In genomic region chr6:158566207-158566818, GRCh38 we compare ENCODE assay signal across 20 cellular contexts. TPM values are rescaled to one million over a fixed set of nuclear protein-coding genes. Genes with fewer than 3 reads are reported as not detected.
A peak's percentile ranks its signal among the peaks of the same experiment; 100 is the strongest.
DNase-seq lines count a peak whose midpoint lies in the region; ATAC-seq and FAIRE-seq lines count a peak whose summit lies in the region.
"Had no signal": no experiment of that assay in that cellular context is flagged by ENCODE, and none has a peak within 500 bp of the region (broad histone marks: within the 10 kb centered on the region; RNA-seq: fewer than 3 reads in every experiment).

No MANE protein-coding gene starts in this region.

- peaks cover 0 to 2% of the 10 kb centered on the region in 2 experiments for H3K36me3 ChIP-seq in trophoblast cell (ENCODE audit: control insufficient read depth in 1 of 2, insufficient read depth in 2 of 2, low read length in 2 of 2)
- H3K36me3 ChIP-seq: brain microvascular endothelial cell, left ventricle myocardium inferior had no signal

- peaks cover 56% of the 10 kb centered on the region for H3K36me3 Mint-ChIP-seq in activated T-cell treated with anti-CD3 and anti-CD28 coated beads, Interleukin-2, amount 50 U/mL, for 24 hours (ENCODE audit: low read depth)
- peaks cover 5% of the 10 kb centered on the region for H3K36me3 Mint-ChIP-seq in T-helper 17 cell (ENCODE audit: low read depth)
- H3K36me3 Mint-ChIP-seq in effector memory CD8-positive, alpha-beta T cell (ENCODE audit: insufficient read depth), result peaks cover 40% of the 10 kb centered on the region

- H3K23ac ChIP-seq in trophoblast cell (ENCODE audit: low read length), result no peak overlapping the region

- H2BK12ac ChIP-seq in trophoblast cell (ENCODE audit: low read length), result no peak overlapping the region

- peaks cover 1% of the 10 kb centered on the region for H3K79me2 ChIP-seq in trophoblast cell (ENCODE audit: control insufficient read depth, insufficient read depth, low read length, poor library complexity)

- H3K27me3 Mint-ChIP-seq in activated T-cell treated with anti-CD3 and anti-CD28 coated beads, Interleukin-2, amount 50 U/mL, for 24 hours, result no peaks in the 10 kb centered on the region
- H3K27me3 Mint-ChIP-seq in T-helper 17 cell, result no peaks in the 10 kb centered on the region
- H3K27me3 Mint-ChIP-seq in effector memory CD8-positive, alpha-beta T cell, result no peaks in the 10 kb centered on the region

- peak overlapping the region; percentile 1 for H3K4ac ChIP-seq in trophoblast cell (ENCODE audit: low read depth, low read length)

- H2AFZ ChIP-seq in trophoblast cell (ENCODE audit: insufficient read depth, low read length, poor library complexity), result no peak overlapping the region
- H2AFZ ChIP-seq: GM23248 had no signal

- H3K27ac Mint-ChIP-seq in activated T-cell treated with anti-CD3 and anti-CD28 coated beads, Interleukin-2, amount 50 U/mL, for 24 hours, result peak overlapping the region; percentile 89
- H3K27ac Mint-ChIP-seq in T-helper 17 cell, result peak overlapping the region; percentile 96
- peak overlapping the region; percentile 88 to 92 for H3K27ac Mint-ChIP-seq in effector memory CD8-positive, alpha-beta T cell

- no peak overlapping the region for H2AK5ac ChIP-seq in trophoblast cell (ENCODE audit: low read length)

- H3K27ac ChIP-seq in trophoblast cell (ENCODE audit: low read depth, low read length) (no peak overlapping the region), caudate nucleus (ENCODE audit: low read depth, low read length) (no peak overlapping the region)
- H3K27ac ChIP-seq: brain microvascular endothelial cell, C4-2B, GM23248, KMS-11, left ventricle myocardium inferior had no signal

- no peak overlapping the region for H3K4me3 Mint-ChIP-seq in activated T-cell treated with anti-CD3 and anti-CD28 coated beads, Interleukin-2, amount 50 U/mL, for 24 hours
- peak overlapping the region; percentile 76 for H3K4me3 Mint-ChIP-seq in T-helper 17 cell
- peak overlapping the region; percentile 76 to 82 for H3K4me3 Mint-ChIP-seq in effector memory CD8-positive, alpha-beta T cell

- H3K4me2 ChIP-seq in trophoblast cell (ENCODE audit: low read length), result no peak overlapping the region
- H3K4me2 ChIP-seq: KMS-11 had no signal

- no peak for DNase-seq in activated T-cell treated with anti-CD3 and anti-CD28 coated beads, Interleukin-2, amount 50 U/mL, for 24 hours
- DNase-seq in activated T-cell treated with anti-CD3 and anti-CD28 coated beads for 4 hours, result no peak
- no peak for DNase-seq in T-helper 17 cell
- no peak for DNase-seq in effector memory CD8-positive, alpha-beta T cell
- DNase-seq in trophoblast cell, result no peak
- DNase-seq in caudate nucleus (lab: John Stamatoyannopoulos, UW), result no peak
- DNase-seq in GM19239 (ENCODE audit: insufficient read length, low spot score), result no peak
- DNase-seq: activated CD4-positive, alpha-beta T cell treated with anti-CD3 and anti-CD28 coated beads for 4 hours; brain microvascular endothelial cell; DMS153; GF-D8; GM23248; left ventricle myocardium inferior; NCI-H187; retina; stimulated activated CD4-positive, alpha-beta T cell treated with anti-CD3 and anti-CD28 coated beads, Interleukin-12 subunit alpha, Interleukin-12 subunit beta, amount 100 ng/mL, for 4 hours; stimulated activated CD8-positive, alpha-beta memory T cell treated with anti-CD3 and anti-CD28 coated beads, Interleukin-4, amount 100 ng/mL, for 48 hours had no signal

- H4K12ac ChIP-seq in trophoblast cell (ENCODE audit: low read depth, low read length), result no peak overlapping the region

- H4K8ac ChIP-seq in trophoblast cell (ENCODE audit: low read depth, low read length), result no peak overlapping the region

- no peak overlapping the region for H3K18ac ChIP-seq in trophoblast cell (ENCODE audit: low read length)

- H3K9me3 ChIP-seq in T-helper 17 cell (ENCODE audit: control insufficient read depth, low read length, poor library complexity, severe bottlenecking) (no peaks in the 10 kb centered on the region), trophoblast cell (ENCODE audit: insufficient read depth, low read depth, low read length) (no peaks in the 10 kb centered on the region)
- H3K9me3 ChIP-seq: left ventricle myocardium inferior had no signal

- H3K79me1 ChIP-seq in trophoblast cell (ENCODE audit: low read length), result no peaks in the 10 kb centered on the region

- H2BK5ac ChIP-seq in trophoblast cell (ENCODE audit: low read depth, low read length, poor library complexity), result no peak overlapping the region

- no peak overlapping the region for H2BK120ac ChIP-seq in trophoblast cell (ENCODE audit: insufficient read depth, low read length, poor library complexity)

- no peak for FAIRE-seq in GM19239 (lab: Jason Lieb, UNC)

- no peak overlapping the region for H4K91ac ChIP-seq in trophoblast cell (ENCODE audit: low read depth, low read length)

- ATAC-seq in T-helper 17 cell (no peak), HG03159 (IDR thresholded peaks at IDR 0.05; ENCODE audit: unreplicated experiment) (no peak)
- ATAC-seq in effector memory CD8-positive, alpha-beta T cell (replicated peaks), result no peak

- no peaks in the 10 kb centered on the region for H3K9me3 Mint-ChIP-seq in activated T-cell treated with anti-CD3 and anti-CD28 coated beads, Interleukin-2, amount 50 U/mL, for 24 hours
- H3K9me3 Mint-ChIP-seq in effector memory CD8-positive, alpha-beta T cell, result no peaks in the 10 kb centered on the region

- H3K14ac ChIP-seq in trophoblast cell (ENCODE audit: low read length), result no peak overlapping the region

- no peak overlapping the region for H3K4me3 ChIP-seq in trophoblast cell (ENCODE audit: low read depth, low read length)
- H3K4me3 ChIP-seq: GM23248, left ventricle myocardium inferior had no signal

- no peaks in the 10 kb centered on the region for H3K27me3 ChIP-seq in trophoblast cell (ENCODE audit: insufficient read depth, low read length)
- H3K27me3 ChIP-seq: brain microvascular endothelial cell had no signal

- no peak overlapping the region for H3K9ac ChIP-seq in trophoblast cell (ENCODE audit: low read length)
- H3K9ac ChIP-seq: GM23248, KMS-11 had no signal

- H3K4me1 Mint-ChIP-seq in activated T-cell treated with anti-CD3 and anti-CD28 coated beads, Interleukin-2, amount 50 U/mL, for 24 hours (ENCODE audit: low read depth), result peaks cover 76% of the 10 kb centered on the region
- H3K4me1 Mint-ChIP-seq in T-helper 17 cell, result peaks cover 69% of the 10 kb centered on the region
- peaks cover 75 to 88% of the 10 kb centered on the region in 2 donors for H3K4me1 Mint-ChIP-seq in effector memory CD8-positive, alpha-beta T cell (ENCODE audit: low read depth in 2 of 2)

- peaks cover 9 to 15% of the 10 kb centered on the region in 2 experiments for H3K4me1 ChIP-seq in trophoblast cell (ENCODE audit: control insufficient read depth in 1 of 2, insufficient read depth in 2 of 2, low read length in 2 of 2)

- 100% methylated on average over 4 of the region's 9 CpGs for WGBS in trophoblast cell (ENCODE audit: extremely low coverage, insufficient coverage, insufficient read length)

RNA-seq across cellular contexts. Expression of gene TMEM181, which starts 6.4 kb away (rescaled TPM):
- total RNA-seq in T-helper 17 cell, result 10 to 100 TPM; 17.6 to 20.4 TPM
- 10.2 and 10.4 TPM in 2 replicates for polyA plus RNA-seq in trophoblast cell (2013)
